In the genomic region with DNA sequence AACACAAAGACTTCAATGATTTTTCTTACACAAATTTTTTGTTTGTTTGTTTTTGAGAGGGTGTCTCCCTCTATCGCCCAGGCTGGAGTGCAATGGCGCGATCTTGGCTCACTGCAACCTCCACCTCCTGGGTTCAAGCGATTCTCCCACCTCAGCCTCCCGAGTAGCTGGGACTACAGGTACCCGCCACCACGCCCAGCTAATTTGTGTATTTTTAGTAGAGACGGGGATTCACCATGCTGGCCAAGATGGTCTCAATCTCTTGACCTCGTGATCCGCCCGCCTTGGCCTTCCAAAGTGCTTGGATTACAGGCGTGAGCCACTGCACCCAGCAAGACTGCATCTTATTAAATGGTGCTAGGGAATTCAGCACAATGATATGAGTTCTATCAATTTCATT, we compare ENCODE assay signal across 1 cellular context.
TF ChIP-seq lines count a peak whose summit lies in the region.

No MANE protein-coding gene starts in this region.

TF ChIP-seq in HepG2, 621 proteins besides CTCF, POLR2A, EP300 and RAD21:
- TF ChIP-seq, protein P1, sequence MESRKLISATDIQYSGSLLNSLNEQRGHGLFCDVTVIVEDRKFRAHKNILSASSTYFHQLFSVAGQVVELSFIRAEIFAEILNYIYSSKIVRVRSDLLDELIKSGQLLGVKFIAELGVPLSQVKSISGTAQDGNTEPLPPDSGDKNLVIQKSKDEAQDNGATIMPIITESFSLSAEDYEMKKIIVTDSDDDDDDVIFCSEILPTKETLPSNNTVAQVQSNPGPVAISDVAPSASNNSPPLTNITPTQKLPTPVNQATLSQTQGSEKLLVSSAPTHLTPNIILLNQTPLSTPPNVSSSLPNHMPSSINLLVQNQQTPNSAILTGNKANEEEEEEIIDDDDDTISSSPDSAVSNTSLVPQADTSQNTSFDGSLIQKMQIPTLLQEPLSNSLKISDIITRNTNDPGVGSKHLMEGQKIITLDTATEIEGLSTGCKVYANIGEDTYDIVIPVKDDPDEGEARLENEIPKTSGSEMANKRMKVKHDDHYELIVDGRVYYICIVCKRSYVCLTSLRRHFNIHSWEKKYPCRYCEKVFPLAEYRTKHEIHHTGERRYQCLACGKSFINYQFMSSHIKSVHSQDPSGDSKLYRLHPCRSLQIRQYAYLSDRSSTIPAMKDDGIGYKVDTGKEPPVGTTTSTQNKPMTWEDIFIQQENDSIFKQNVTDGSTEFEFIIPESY (CRISPR knock-in tag; IDR thresholded peaks at IDR 0.05) = 0 out of 2 replicates have a peak, but pooled peaks have one; percentile 27
